8 cellular contexts compared by ENCODE assay signal in genomic region chr2:130797493-130798435, GRCh38. TPM values are rescaled to one million over a fixed set of nuclear protein-coding genes. Genes with fewer than 3 reads are reported as not detected.
DNase-seq lines count a peak whose midpoint lies in the region; ATAC-seq and TF ChIP-seq lines count a peak whose summit lies in the region.

No MANE protein-coding gene starts in this region.

- no peaks in the 10 kb centered on the region for H3K36me3 Mint-ChIP-seq in natural killer cell treated with Interleukin-12 subunit alpha and Interleukin-12 subunit beta and Interleukin-15 and Interleukin-18, amount 100 ng/mL, for 72 hours

- peak; percentile 95 for ATAC-seq in GM21528 (IDR thresholded peaks at IDR 0.05; ENCODE audit: low FRiP score, unreplicated experiment)
- ATAC-seq in natural killer cell treated with Interleukin-12 subunit alpha and Interleukin-12 subunit beta and Interleukin-15 and Interleukin-18, amount 100 ng/mL, for 72 hours: peak; percentile 89 to 92

- peak overlapping the region; percentile 60 for H3K4me3 ChIP-seq in fibroblast of mammary gland (ENCODE audit: control insufficient read depth, low read depth, low read length)

- peak; percentile 55 for TF ChIP-seq CTCF in fibroblast of mammary gland (conservative IDR thresholded peaks at IDR 0.05; ENCODE audit: control insufficient read depth, insufficient read depth, low read depth, low read length)

- peak overlapping the region; percentile 79 to 87 for H3K27ac Mint-ChIP-seq in natural killer cell treated with Interleukin-12 subunit alpha and Interleukin-12 subunit beta and Interleukin-15 and Interleukin-18, amount 100 ng/mL, for 72 hours

- H3K4me1 Mint-ChIP-seq in natural killer cell treated with Interleukin-12 subunit alpha and Interleukin-12 subunit beta and Interleukin-15 and Interleukin-18, amount 100 ng/mL, for 72 hours (ENCODE audit: low read depth in 2 of 2): peaks cover 33 to 37% of the 10 kb centered on the region in 2 donors

- DNase-seq in DMS79 treated with DMSO at 0.1 percent for 48 hours (lab: John Stamatoyannopoulos, UW) (peak; percentile 85), HuH-7.5 (ENCODE audit: low spot score) (peak; percentile 85), activated T-helper 1 cell treated with Interleukin-2 at 50 U/mL for 16 hours (ENCODE audit: low read depth) (peak; percentile 85), fibroblast of mammary gland (ENCODE audit: low read depth) (peak; percentile 71)
- peak; percentile 95 for DNase-seq in natural killer cell treated with Interleukin-12 subunit alpha and Interleukin-12 subunit beta and Interleukin-15 and Interleukin-18, amount 100 ng/mL, for 72 hours (ENCODE audit: low spot score)
- DNase-seq in stimulated activated naive CD4-positive, alpha-beta T cell (lab: John Stamatoyannopoulos, UW): peak; percentile 75 to 93 (median 84)

- H3K4me3 Mint-ChIP-seq in natural killer cell treated with Interleukin-12 subunit alpha and Interleukin-12 subunit beta and Interleukin-15 and Interleukin-18, amount 100 ng/mL, for 72 hours: peak overlapping the region; percentile 63

- no peaks in the 10 kb centered on the region for H3K9me3 Mint-ChIP-seq in natural killer cell treated with Interleukin-12 subunit alpha and Interleukin-12 subunit beta and Interleukin-15 and Interleukin-18, amount 100 ng/mL, for 72 hours

- H3K27me3 Mint-ChIP-seq in natural killer cell treated with Interleukin-12 subunit alpha and Interleukin-12 subunit beta and Interleukin-15 and Interleukin-18, amount 100 ng/mL, for 72 hours: no peaks in the 10 kb centered on the region

TF ChIP-seq in PFSK-1, 5 proteins besides CTCF, POLR2A, EP300 and RAD21:
- peak; percentile 94 for TF ChIP-seq FOXP2 (optimal IDR thresholded peaks at IDR 0.05; ENCODE audit: borderline replicate concordance, extremely low read depth, extremely low read length, insufficient read depth)
- TF ChIP-seq POLR2AphosphoS5 (IDR thresholded peaks at IDR 0.05; ENCODE audit: low read depth, low read length): no peak
- TF ChIP-seq, protein P1, sequence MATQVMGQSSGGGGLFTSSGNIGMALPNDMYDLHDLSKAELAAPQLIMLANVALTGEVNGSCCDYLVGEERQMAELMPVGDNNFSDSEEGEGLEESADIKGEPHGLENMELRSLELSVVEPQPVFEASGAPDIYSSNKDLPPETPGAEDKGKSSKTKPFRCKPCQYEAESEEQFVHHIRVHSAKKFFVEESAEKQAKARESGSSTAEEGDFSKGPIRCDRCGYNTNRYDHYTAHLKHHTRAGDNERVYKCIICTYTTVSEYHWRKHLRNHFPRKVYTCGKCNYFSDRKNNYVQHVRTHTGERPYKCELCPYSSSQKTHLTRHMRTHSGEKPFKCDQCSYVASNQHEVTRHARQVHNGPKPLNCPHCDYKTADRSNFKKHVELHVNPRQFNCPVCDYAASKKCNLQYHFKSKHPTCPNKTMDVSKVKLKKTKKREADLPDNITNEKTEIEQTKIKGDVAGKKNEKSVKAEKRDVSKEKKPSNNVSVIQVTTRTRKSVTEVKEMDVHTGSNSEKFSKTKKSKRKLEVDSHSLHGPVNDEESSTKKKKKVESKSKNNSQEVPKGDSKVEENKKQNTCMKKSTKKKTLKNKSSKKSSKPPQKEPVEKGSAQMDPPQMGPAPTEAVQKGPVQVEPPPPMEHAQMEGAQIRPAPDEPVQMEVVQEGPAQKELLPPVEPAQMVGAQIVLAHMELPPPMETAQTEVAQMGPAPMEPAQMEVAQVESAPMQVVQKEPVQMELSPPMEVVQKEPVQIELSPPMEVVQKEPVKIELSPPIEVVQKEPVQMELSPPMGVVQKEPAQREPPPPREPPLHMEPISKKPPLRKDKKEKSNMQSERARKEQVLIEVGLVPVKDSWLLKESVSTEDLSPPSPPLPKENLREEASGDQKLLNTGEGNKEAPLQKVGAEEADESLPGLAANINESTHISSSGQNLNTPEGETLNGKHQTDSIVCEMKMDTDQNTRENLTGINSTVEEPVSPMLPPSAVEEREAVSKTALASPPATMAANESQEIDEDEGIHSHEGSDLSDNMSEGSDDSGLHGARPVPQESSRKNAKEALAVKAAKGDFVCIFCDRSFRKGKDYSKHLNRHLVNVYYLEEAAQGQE (IDR thresholded peaks at IDR 0.05; ENCODE audit: insufficient read depth in 1 of 2, low read depth in 2 of 2, low read length in 2 of 2): no peak

RNA-seq across cellular contexts. Expression of gene ARHGEF4, which starts 39.0 kb away (rescaled TPM):
- polyA plus RNA-seq in PFSK-1 (2012; ENCODE audit: insufficient read length, low read depth): 29.2 TPM
- total RNA-seq in natural killer cell treated with Interleukin-12 subunit alpha and Interleukin-12 subunit beta and Interleukin-15 and Interleukin-18, amount 100 ng/mL, for 72 hours: not detected

RNA-seq across cellular contexts. Expression of gene AMER3, which starts 42.4 kb away (rescaled TPM):
- polyA plus RNA-seq in PFSK-1 (2012; ENCODE audit: insufficient read length, low read depth): not detected
- total RNA-seq in natural killer cell treated with Interleukin-12 subunit alpha and Interleukin-12 subunit beta and Interleukin-15 and Interleukin-18, amount 100 ng/mL, for 72 hours: not detected

Comparison
In these comparisons a context has a peak if more than half of its experiments do, and no peak if none do; other contexts are left out.
1. Peak in every context shown above with its lines: DNase-seq, ATAC-seq and H3K4me3 ChIP-seq.